Comparison of ENCODE assay signal across 3 cellular contexts in the genomic region with DNA sequence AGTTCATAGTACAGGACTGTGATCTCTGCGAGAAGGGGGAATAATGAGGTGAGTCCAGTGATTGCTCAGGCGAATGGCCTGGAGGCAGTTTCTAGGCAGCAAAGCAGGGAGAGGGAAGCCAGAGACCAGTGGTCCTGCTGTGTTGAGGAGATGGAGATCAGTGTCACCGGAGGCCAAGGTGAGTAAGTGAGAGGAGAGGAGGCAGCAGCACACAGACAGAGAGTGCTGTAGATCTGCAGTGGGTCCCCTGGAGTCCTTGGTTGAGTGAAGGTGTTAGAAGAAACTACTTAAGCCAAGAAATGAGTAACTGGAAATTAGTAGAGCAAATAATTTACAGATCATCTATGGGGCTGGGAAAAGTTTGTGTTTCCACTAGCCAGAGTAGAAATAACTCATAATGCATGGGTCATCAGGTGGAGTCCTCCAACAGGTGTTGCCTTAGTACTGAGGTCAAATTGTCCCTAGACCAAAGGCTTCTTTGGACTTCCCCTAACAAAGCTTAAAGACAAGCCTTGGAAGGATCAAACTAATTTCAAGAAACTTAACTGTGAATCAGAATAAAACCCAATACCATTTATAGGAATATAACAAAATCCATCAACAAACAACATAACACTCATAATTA.
A peak's percentile ranks its signal among the peaks of the same experiment; 100 is the strongest.
TF ChIP-seq lines count a peak whose summit lies in the region.

No MANE protein-coding gene starts in this region.

TF ChIP-seq in HEK293, 187 proteins besides CTCF, POLR2A, EP300 and RAD21:
- TF ChIP-seq ZNF530 (tag by site-specific recombination; IDR thresholded peaks at IDR 0.05; ENCODE audit: low read depth): no peak
- TF ChIP-seq, protein P1, sequence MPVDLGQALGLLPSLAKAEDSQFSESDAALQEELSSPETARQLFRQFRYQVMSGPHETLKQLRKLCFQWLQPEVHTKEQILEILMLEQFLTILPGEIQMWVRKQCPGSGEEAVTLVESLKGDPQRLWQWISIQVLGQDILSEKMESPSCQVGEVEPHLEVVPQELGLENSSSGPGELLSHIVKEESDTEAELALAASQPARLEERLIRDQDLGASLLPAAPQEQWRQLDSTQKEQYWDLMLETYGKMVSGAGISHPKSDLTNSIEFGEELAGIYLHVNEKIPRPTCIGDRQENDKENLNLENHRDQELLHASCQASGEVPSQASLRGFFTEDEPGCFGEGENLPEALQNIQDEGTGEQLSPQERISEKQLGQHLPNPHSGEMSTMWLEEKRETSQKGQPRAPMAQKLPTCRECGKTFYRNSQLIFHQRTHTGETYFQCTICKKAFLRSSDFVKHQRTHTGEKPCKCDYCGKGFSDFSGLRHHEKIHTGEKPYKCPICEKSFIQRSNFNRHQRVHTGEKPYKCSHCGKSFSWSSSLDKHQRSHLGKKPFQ (tag by site-specific recombination; IDR thresholded peaks at IDR 0.05): no peak
- TF ChIP-seq SCRT2 (tag by site-specific recombination; IDR thresholded peaks at IDR 0.05): 0 out of 2 replicates have a peak, but pooled peaks have one; percentile 41
- TF ChIP-seq GLIS2 (tag by site-specific recombination; IDR thresholded peaks at IDR 0.05): no peak
- no peak for TF ChIP-seq ZNF747 (tag by site-specific recombination; IDR thresholded peaks at IDR 0.05)

TF ChIP-seq in GM12878, 131 proteins besides CTCF, POLR2A, EP300 and RAD21:
- TF ChIP-seq JUNB (IDR thresholded peaks at IDR 0.05): no peak
- TF ChIP-seq MAX (IDR thresholded peaks at IDR 0.05; ENCODE audit: low read depth, low read length): no peak
- TF ChIP-seq CEBPB (IDR thresholded peaks at IDR 0.05; ENCODE audit: borderline replicate concordance in 1 of 2, low read depth in 2 of 2, low read length in 2 of 2): no peak
- no peak for TF ChIP-seq POU2F2 (IDR thresholded peaks at IDR 0.05; ENCODE audit: borderline replicate concordance, low read depth, low read length)
- TF ChIP-seq CREM (IDR thresholded peaks at IDR 0.05; ENCODE audit: low read depth): no peak
- TF ChIP-seq, protein P2, sequence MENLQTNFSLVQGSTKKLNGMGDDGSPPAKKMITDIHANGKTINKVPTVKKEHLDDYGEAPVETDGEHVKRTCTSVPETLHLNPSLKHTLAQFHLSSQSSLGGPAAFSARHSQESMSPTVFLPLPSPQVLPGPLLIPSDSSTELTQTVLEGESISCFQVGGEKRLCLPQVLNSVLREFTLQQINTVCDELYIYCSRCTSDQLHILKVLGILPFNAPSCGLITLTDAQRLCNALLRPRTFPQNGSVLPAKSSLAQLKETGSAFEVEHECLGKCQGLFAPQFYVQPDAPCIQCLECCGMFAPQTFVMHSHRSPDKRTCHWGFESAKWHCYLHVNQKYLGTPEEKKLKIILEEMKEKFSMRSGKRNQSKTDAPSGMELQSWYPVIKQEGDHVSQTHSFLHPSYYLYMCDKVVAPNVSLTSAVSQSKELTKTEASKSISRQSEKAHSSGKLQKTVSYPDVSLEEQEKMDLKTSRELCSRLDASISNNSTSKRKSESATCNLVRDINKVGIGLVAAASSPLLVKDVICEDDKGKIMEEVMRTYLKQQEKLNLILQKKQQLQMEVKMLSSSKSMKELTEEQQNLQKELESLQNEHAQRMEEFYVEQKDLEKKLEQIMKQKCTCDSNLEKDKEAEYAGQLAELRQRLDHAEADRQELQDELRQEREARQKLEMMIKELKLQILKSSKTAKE (IDR thresholded peaks at IDR 0.05; ENCODE audit: low read depth, poor library complexity, severe bottlenecking): no peak
- no peak for TF ChIP-seq SMAD5 (IDR thresholded peaks at IDR 0.05; ENCODE audit: low read depth)
- TF ChIP-seq, protein P3, sequence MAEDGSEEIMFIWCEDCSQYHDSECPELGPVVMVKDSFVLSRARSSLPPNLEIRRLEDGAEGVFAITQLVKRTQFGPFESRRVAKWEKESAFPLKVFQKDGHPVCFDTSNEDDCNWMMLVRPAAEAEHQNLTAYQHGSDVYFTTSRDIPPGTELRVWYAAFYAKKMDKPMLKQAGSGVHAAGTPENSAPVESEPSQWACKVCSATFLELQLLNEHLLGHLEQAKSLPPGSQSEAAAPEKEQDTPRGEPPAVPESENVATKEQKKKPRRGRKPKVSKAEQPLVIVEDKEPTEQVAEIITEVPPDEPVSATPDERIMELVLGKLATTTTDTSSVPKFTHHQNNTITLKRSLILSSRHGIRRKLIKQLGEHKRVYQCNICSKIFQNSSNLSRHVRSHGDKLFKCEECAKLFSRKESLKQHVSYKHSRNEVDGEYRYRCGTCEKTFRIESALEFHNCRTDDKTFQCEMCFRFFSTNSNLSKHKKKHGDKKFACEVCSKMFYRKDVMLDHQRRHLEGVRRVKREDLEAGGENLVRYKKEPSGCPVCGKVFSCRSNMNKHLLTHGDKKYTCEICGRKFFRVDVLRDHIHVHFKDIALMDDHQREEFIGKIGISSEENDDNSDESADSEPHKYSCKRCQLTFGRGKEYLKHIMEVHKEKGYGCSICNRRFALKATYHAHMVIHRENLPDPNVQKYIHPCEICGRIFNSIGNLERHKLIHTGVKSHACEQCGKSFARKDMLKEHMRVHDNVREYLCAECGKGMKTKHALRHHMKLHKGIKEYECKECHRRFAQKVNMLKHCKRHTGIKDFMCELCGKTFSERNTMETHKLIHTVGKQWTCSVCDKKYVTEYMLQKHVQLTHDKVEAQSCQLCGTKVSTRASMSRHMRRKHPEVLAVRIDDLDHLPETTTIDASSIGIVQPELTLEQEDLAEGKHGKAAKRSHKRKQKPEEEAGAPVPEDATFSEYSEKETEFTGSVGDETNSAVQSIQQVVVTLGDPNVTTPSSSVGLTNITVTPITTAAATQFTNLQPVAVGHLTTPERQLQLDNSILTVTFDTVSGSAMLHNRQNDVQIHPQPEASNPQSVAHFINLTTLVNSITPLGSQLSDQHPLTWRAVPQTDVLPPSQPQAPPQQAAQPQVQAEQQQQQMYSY (CRISPR knock-in tag; IDR thresholded peaks at IDR 0.05): no peak
- TF ChIP-seq EZH2 (IDR thresholded peaks at IDR 0.05; ENCODE audit: borderline replicate concordance, control insufficient read depth, low read depth, low read length): no peak
- TF ChIP-seq HDGF (IDR thresholded peaks at IDR 0.05): no peak
TF ChIP-seq in GM12878: peak in this region for 0.

TF ChIP-seq in HEK293T, 16 proteins besides CTCF, POLR2A, EP300 and RAD21:
- no peak for TF ChIP-seq FOXM1 (IDR thresholded peaks at IDR 0.05; ENCODE audit: borderline replicate concordance)
- TF ChIP-seq ELF4 (IDR thresholded peaks at IDR 0.05): no peak
- no peak for TF ChIP-seq NFRKB (IDR thresholded peaks at IDR 0.05)
- no peak for TF ChIP-seq BHLHE40 (IDR thresholded peaks at IDR 0.05; ENCODE audit: borderline replicate concordance)
- TF ChIP-seq FOXA1 (IDR thresholded peaks at IDR 0.05): no peak
- no peak for TF ChIP-seq LEF1 (IDR thresholded peaks at IDR 0.05; ENCODE audit: borderline replicate concordance)
- TF ChIP-seq HDGF (IDR thresholded peaks at IDR 0.05; ENCODE audit: borderline replicate concordance): no peak
- TF ChIP-seq PKNOX1 (IDR thresholded peaks at IDR 0.05): no peak
- no peak for TF ChIP-seq SP1 (IDR thresholded peaks at IDR 0.05)
- no peak for TF ChIP-seq TARDBP (IDR thresholded peaks at IDR 0.05)
- no peak for TF ChIP-seq ZNF384 (IDR thresholded peaks at IDR 0.05)
- no peak for TF ChIP-seq L3MBTL2 (conservative IDR thresholded peaks at IDR 0.05)
- TF ChIP-seq CTBP1 (IDR thresholded peaks at IDR 0.05; ENCODE audit: borderline replicate concordance): no peak
- no peak for TF ChIP-seq FOXK2 (IDR thresholded peaks at IDR 0.05)
